ENCODE assay signal across 16 cellular contexts in genomic region chr17:56638536-56639177, GRCh38. TPM values are rescaled to one million over a fixed set of nuclear protein-coding genes. Genes with fewer than 3 reads are reported as not detected.
DNase-seq lines count a peak whose midpoint lies in the region; ATAC-seq and TF ChIP-seq lines count a peak whose summit lies in the region.
"Had no signal": no experiment of that assay in that cellular context is flagged by ENCODE, and none has a peak within 500 bp of the region (broad histone marks: within the 10 kb centered on the region; RNA-seq: fewer than 3 reads in every experiment).

No MANE protein-coding gene starts in this region.

- no peak overlapping the region for H3K4me3 Mint-ChIP-seq in WTC11
- H3K4me3 Mint-ChIP-seq: B cell; CD4-positive, alpha-beta T cell; H9 had no signal

- ATAC-seq in WTC11, result 0 out of 2 replicates have a peak, but pooled peaks have one; percentile 24

- H3K9me3 Mint-ChIP-seq in WTC11, result no peaks in the 10 kb centered on the region
- H3K9me3 Mint-ChIP-seq: CD4-positive, alpha-beta T cell; H9 had no signal

- peaks cover 3% of the 10 kb centered on the region; the same call in 1 of the 2 replicates for H3K4me1 Mint-ChIP-seq in WTC11
- H3K4me1 Mint-ChIP-seq: B cell had no signal

- POLR2A ChIA-PET in WTC11 (lab: Charles Lee), result interaction anchor here (0.6 to 0.9 kb wide), 3 partner anchors 17 to 913 kb away, joined by 4 read pairs; no protein-coding TSS in a partner anchor

- H3K4me3 ChIP-seq in fibroblast of mammary gland (ENCODE audit: control insufficient read depth, low read depth, low read length), result no peak overlapping the region

- in situ Hi-C loops in ACHN (cut with HindIII; ENCODE audit: low pct_ligation_motif_present, low pct_unique_long_range_greater_than_20kb, low sequenced_read_pairs), result no loop called here

- TF ChIP-seq CTCF in WTC11 (IDR thresholded peaks at IDR 0.05), result no peak
- no peak for TF ChIP-seq CTCF in fibroblast of mammary gland (conservative IDR thresholded peaks at IDR 0.05; ENCODE audit: control insufficient read depth, insufficient read depth, low read depth, low read length)

- H3K27me3 Mint-ChIP-seq in WTC11 (ENCODE audit: low read depth), result no peaks in the 10 kb centered on the region
- H3K27me3 Mint-ChIP-seq: CD4-positive, alpha-beta T cell had no signal

- no peak overlapping the region for H3K27ac Mint-ChIP-seq in WTC11
- H3K27ac Mint-ChIP-seq: B cell; CD4-positive, alpha-beta T cell had no signal

- DNase-seq in NCI-H2171 treated with DMSO at 0.1 percent for 48 hours (lab: John Stamatoyannopoulos, UW) (peak; percentile 13), NCI-H2171 (lab: John Stamatoyannopoulos, UW) (no peak), WTC11 (ENCODE audit: low spot score) (no peak), fibroblast of mammary gland (ENCODE audit: low read depth) (peak; percentile 10), ACHN (no peak), OCI-M1 (lab: John Stamatoyannopoulos, UW) (no peak), D341Med (ENCODE audit: low spot score) (no peak)
- no peak for DNase-seq in effector CD4-positive, alpha-beta T cell
- DNase-seq: CD4-positive, alpha-beta T cell; DMS79 treated with DMSO at 0.1 percent for 48 hours; H9; IMR-90; Kasumi-1; NCI-H2107; SIG-M5 had no signal

- no peaks in the 10 kb centered on the region for H3K36me3 Mint-ChIP-seq in WTC11

- CTCF ChIA-PET in WTC11 (lab: Charles Lee), result interaction anchor here (1.8 to 2.2 kb wide), 3 partner anchors 9 to 139 kb away, joined by 5 to 10 read pairs (median 6); no protein-coding TSS in a partner anchor

TF ChIP-seq in WTC11, 78 proteins besides CTCF, POLR2A, EP300 and RAD21:
- TF ChIP-seq USF2 (CRISPR knock-in tag; IDR thresholded peaks at IDR 0.05) (no peak), PREB (CRISPR knock-in tag; IDR thresholded peaks at IDR 0.05; ENCODE audit: borderline replicate concordance) (no peak), ATF3 (CRISPR knock-in tag; conservative IDR thresholded peaks at IDR 0.05) (no peak), ZSCAN18 (CRISPR knock-in tag; IDR thresholded peaks at IDR 0.05) (no peak), ARID4B (CRISPR knock-in tag; IDR thresholded peaks at IDR 0.05; ENCODE audit: borderline replicate concordance) (no peak), GABPB1 (CRISPR knock-in tag; IDR thresholded peaks at IDR 0.05) (no peak), NR2C2 (CRISPR knock-in tag; IDR thresholded peaks at IDR 0.05) (no peak), HMGXB4 (CRISPR knock-in tag; IDR thresholded peaks at IDR 0.05) (no peak), AFF4 (CRISPR knock-in tag; IDR thresholded peaks at IDR 0.05; ENCODE audit: borderline replicate concordance) (no peak), RORB (CRISPR knock-in tag; IDR thresholded peaks at IDR 0.05) (no peak), CREM (CRISPR knock-in tag; IDR thresholded peaks at IDR 0.05) (no peak)
TF ChIP-seq in WTC11: peak in this region for 0.

RNA-seq across cellular contexts. Expression of gene NOG, which starts 45.2 kb away (rescaled TPM):
- total RNA-seq in WTC11 (2021), result 0.89 to 1.2 TPM (median 1.1 TPM) in 3 replicates
- total RNA-seq: B cell, H9 had no signal

Comparison
In these comparisons a context has a peak if more than half of its experiments do, and no peak if none do; other contexts are left out.
1. DNase-seq: peak in NCI-H2171 treated with DMSO at 0.1 percent for 48 hours (single experiment) and fibroblast of mammary gland (single experiment); none in NCI-H2171 (single experiment), WTC11 (single experiment), ACHN (single experiment), OCI-M1 (single experiment), D341Med (single experiment) and effector CD4-positive, alpha-beta T cell (single experiment).